8 cellular contexts compared by ENCODE assay signal in the genomic region with DNA sequence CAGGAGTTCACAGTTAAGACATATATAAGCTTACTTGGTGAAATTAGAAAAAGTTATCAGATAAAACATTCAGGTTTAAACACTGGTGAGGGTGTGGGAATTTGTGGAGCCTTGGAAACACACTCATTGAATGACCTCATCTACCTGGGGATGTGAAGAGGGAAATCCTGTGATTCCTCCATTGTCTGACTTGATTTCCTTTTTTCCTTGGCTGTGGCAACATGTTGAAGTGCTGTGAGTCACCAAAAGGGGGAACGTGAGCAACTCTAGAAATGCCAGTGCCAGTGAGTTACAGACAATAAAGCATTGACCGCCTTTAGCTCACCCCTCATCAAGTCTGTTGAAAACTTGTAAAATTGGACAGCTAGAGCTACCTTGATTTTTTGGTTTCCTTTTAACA. TPM values are rescaled to one million over a fixed set of nuclear protein-coding genes. Genes with fewer than 3 reads are reported as not detected.
DNase-seq lines count a peak whose midpoint lies in the region; ATAC-seq and TF ChIP-seq lines count a peak whose summit lies in the region.

No MANE protein-coding gene starts in this region.

- peak overlapping the region; percentile 81 for H3K4me3 Mint-ChIP-seq in osteocyte (ENCODE audit: unreplicated experiment)

- peaks cover 3% of the 10 kb centered on the region for H3K9me3 Mint-ChIP-seq in osteocyte (ENCODE audit: unreplicated experiment)

- peak overlapping the region; percentile 31 for H3K27ac Mint-ChIP-seq in osteocyte (ENCODE audit: unreplicated experiment)

- H3K27me3 Mint-ChIP-seq in osteocyte (ENCODE audit: unreplicated experiment): no peaks in the 10 kb centered on the region

- peaks cover 43% of the 10 kb centered on the region for H3K4me1 Mint-ChIP-seq in osteocyte (ENCODE audit: unreplicated experiment)

- H3K36me3 Mint-ChIP-seq in osteocyte (ENCODE audit: unreplicated experiment): peaks cover 3% of the 10 kb centered on the region

- DNase-seq in NCI-H82 (lab: John Stamatoyannopoulos, UW): peak; percentile 27
- no peak for DNase-seq in NCI-H82 treated with DMSO at 0.1 percent for 48 hours (lab: John Stamatoyannopoulos, UW; ENCODE audit: unreplicated experiment)
- peak; percentile 49 for DNase-seq in NCI-H2029 treated with DMSO at 0.1 percent for 48 hours (lab: John Stamatoyannopoulos, UW)
- peak; percentile 63 to 84 for DNase-seq in cardiac fibroblast (ENCODE audit: low read depth in 2 of 2)
- DNase-seq in osteocyte (ENCODE audit: extremely low spot score, unreplicated experiment): no peak
- DNase-seq in activated CD4-positive, alpha-beta T cell treated with anti-CD3 and anti-CD28 coated beads for 48 hours: no peak

- no peak overlapping the region for H3K4me3 ChIP-seq in cardiac fibroblast (replicated peaks in 1 of 2; ENCODE audit: low read depth in 2 of 2, low read length in 2 of 2)

- no peak for ATAC-seq in HG03432 (IDR thresholded peaks at IDR 0.05; ENCODE audit: unreplicated experiment)
- no peak for ATAC-seq in HG03159 (IDR thresholded peaks at IDR 0.05; ENCODE audit: unreplicated experiment)

- peak; percentile 18 for TF ChIP-seq CTCF in cardiac fibroblast (IDR thresholded peaks at IDR 0.05; ENCODE audit: low read depth, low read length)
- peak; percentile 33 for TF ChIP-seq CTCF in osteocyte (IDR thresholded peaks at IDR 0.05)

RNA-seq across cellular contexts. Expression of a gene that starts 1.8 kb away (rescaled TPM):
- 47.2 and 47.3 TPM in 2 replicates for total RNA-seq in osteocyte

RNA-seq across cellular contexts. Expression of a gene that starts 3.5 kb away (rescaled TPM):
- 55.0 and 61.4 TPM in 2 replicates for total RNA-seq in osteocyte

RNA-seq across cellular contexts. Expression of a gene that starts 52.3 kb away (rescaled TPM):
- total RNA-seq in osteocyte: 31.1 and 33.7 TPM in 2 replicates

Comparison
In these comparisons a context has a peak if more than half of its experiments do, and no peak if none do; other contexts are left out.
1. DNase-seq: peak in NCI-H82 (single experiment), NCI-H2029 treated with DMSO at 0.1 percent for 48 hours (single experiment) and cardiac fibroblast (2 of 2); none in NCI-H82 treated with DMSO at 0.1 percent for 48 hours (single experiment), osteocyte (single experiment) and activated CD4-positive, alpha-beta T cell treated with anti-CD3 and anti-CD28 coated beads for 48 hours (single experiment).